19 cellular contexts compared by ENCODE assay signal in genomic region chr1:90839323-90839722, GRCh38.
DNase-seq lines count a peak whose midpoint lies in the region; ATAC-seq, FAIRE-seq and TF ChIP-seq lines count a peak whose summit lies in the region.
"Had no signal": no experiment of that assay in that cellular context is flagged by ENCODE, and none has a peak within 500 bp of the region (broad histone marks: within the 10 kb centered on the region; RNA-seq: fewer than 3 reads in every experiment).

No MANE protein-coding gene starts in this region.

- peaks cover 0 to 12% of the 10 kb centered on the region in 2 experiments; a peak in 3 of 5 replicates for H3K4me1 ChIP-seq in K562 (replicated peaks in 1 of 2; ENCODE audit: control insufficient read depth in 2 of 2, insufficient read depth in 2 of 2, low read length in 2 of 2)
- H3K4me1 ChIP-seq: BLaER1, Caco-2 had no signal

- DNase-seq in DMS 273 (lab: John Stamatoyannopoulos, UW; ENCODE audit: unreplicated experiment) (peak; percentile 6), DMS 273 treated with DMSO at 0.1 percent for 48 hours (lab: John Stamatoyannopoulos, UW) (no peak), K562 (ENCODE audit: extremely low read depth in 1 of 4, low spot score in 3 of 4) (no peak), kidney glomerular epithelial cell (lab: John Stamatoyannopoulos, UW) (peak; percentile 9), DMS114 treated with DMSO at 0.1 percent for 48 hours (lab: John Stamatoyannopoulos, UW; ENCODE audit: unreplicated experiment) (no peak), cortex of kidney (lab: John Stamatoyannopoulos, UW) (no peak)
- DNase-seq in activated CD4-positive, alpha-beta T cell treated with anti-CD3 and anti-CD28 coated beads for 48 hours, result no peak
- DNase-seq: AML-193; Caco-2; CD8-positive, alpha-beta memory T cell; DMS79; GOT3; HCEC 1CT had no signal

- H3K27ac ChIP-seq in K562 (ENCODE audit: extremely low read depth, low read depth, low read length), result no peak overlapping the region
- H3K27ac ChIP-seq: 22Rv1, BLaER1, KMS-11 had no signal

- CTCF ChIA-PET in K562 (lab: Yijun Ruan, JAX; ENCODE audit: low intra/inter-chr PET ratio), result no interaction called here

- no peak for TF ChIP-seq CTCF in K562 (IDR thresholded peaks at IDR 0.05 in 2 of 3, conservative IDR thresholded peaks at IDR 0.05 in 1 of 3; ENCODE audit: insufficient read depth in 2 of 3, low read depth in 1 of 3, low read length in 3 of 3)

- intact Hi-C loops in K562 (cut with micrococcal nuclease), result no loop called here

- TF ChIP-seq EP300 in K562 (IDR thresholded peaks at IDR 0.05; ENCODE audit: low read length), result no peak

- no peak for FAIRE-seq in K562 (lab: Jason Lieb, UNC)
- FAIRE-seq: GM12878, GM18507 had no signal

- in situ Hi-C loops in K562 (cut with MboI), result no loop called here

- ATAC-seq in K562 (no peak), HG03565 (IDR thresholded peaks at IDR 0.05; ENCODE audit: unreplicated experiment) (no peak)
- ATAC-seq: GM12878 had no signal

- H3K4me2 ChIP-seq in K562 (ENCODE audit: insufficient read depth, low read length), result no peak overlapping the region
- H3K4me2 ChIP-seq: BLaER1, KMS-11 had no signal

- peaks cover 18% of the 10 kb centered on the region; the same call in 1 of the 3 replicates for H3K79me2 ChIP-seq in K562 (ENCODE audit: control insufficient read depth, insufficient read depth, low read length)

- no TSS peak for BruUV-seq in K562 (replicated peaks; lab: Mats Ljungman, UMichigan)

- TF ChIP-seq POLR2A in K562 (conservative IDR thresholded peaks at IDR 0.05), result no peak

- H4K20me1 ChIP-seq in K562 (replicated peaks; ENCODE audit: control insufficient read depth, insufficient read depth, low read length), result no peaks in the 10 kb centered on the region

- peaks cover 33% of the 10 kb centered on the region for H3K36me3 ChIP-seq in K562 (ENCODE audit: control insufficient read depth, insufficient read depth, low read length)

- 88% methylated on average over 5 of the region's 5 CpGs for WGBS in K562 (ENCODE audit: insufficient coverage, low coverage, missing lambda C conversion rate)

- H3K9me1 ChIP-seq in K562 (ENCODE audit: control insufficient read depth, insufficient read depth, low read length), result no peaks in the 10 kb centered on the region

- POLR2A ChIA-PET in K562 (lab: Yijun Ruan, JAX), result interaction anchor here (1.4 kb wide), 1 partner anchor 9 kb away, joined by 4 read pairs; no protein-coding TSS in a partner anchor

- no peaks in the 10 kb centered on the region for H3K27me3 ChIP-seq in K562 (ENCODE audit: control insufficient read depth in 2 of 2, insufficient read depth in 2 of 2, low read length in 2 of 2)

- no peak overlapping the region for H3K4me3 ChIP-seq in K562
- H3K4me3 ChIP-seq: BLaER1, GM12878 had no signal

- no peak overlapping the region for H3K9ac ChIP-seq in K562 (ENCODE audit: insufficient read depth in 1 of 2, low read depth in 2 of 2, low read length in 2 of 2)
- H3K9ac ChIP-seq: BLaER1, KMS-11 had no signal

- TF ChIP-seq RAD21 in K562 (CRISPR knock-in tag; conservative IDR thresholded peaks at IDR 0.05 in 1 of 2, IDR thresholded peaks at IDR 0.05 in 1 of 2), result no peak

- no peaks in the 10 kb centered on the region; the same call in 1 of the 2 replicates for H3K9me3 ChIP-seq in K562 (replicated peaks; ENCODE audit: control insufficient read depth, insufficient read depth, low read depth, low read length)
- H3K9me3 ChIP-seq: Caco-2 had no signal

- no peak overlapping the region for H2AFZ ChIP-seq in K562 (ENCODE audit: low read depth, low read length)

TF ChIP-seq in K562, 482 proteins besides CTCF, POLR2A, EP300 and RAD21:
- TF ChIP-seq ELK3 (CRISPR knock-in tag; IDR thresholded peaks at IDR 0.05) (no peak), ZNF316 (IDR thresholded peaks at IDR 0.05) (peak; percentile 39)

Comparison
In these comparisons a context has a peak if more than half of its experiments do, and no peak if none do; other contexts are left out.
1. DNase-seq: peak in DMS 273 (single experiment) and kidney glomerular epithelial cell (single experiment); none in DMS 273 treated with DMSO at 0.1 percent for 48 hours (single experiment), K562 (0 of 4), activated CD4-positive, alpha-beta T cell treated with anti-CD3 and anti-CD28 coated beads for 48 hours (single experiment), DMS114 treated with DMSO at 0.1 percent for 48 hours (single experiment) and cortex of kidney (single experiment).